ENCODE assay signal across 9 cellular contexts in genomic region chr5:139342423-139342723, GRCh38. TPM values are rescaled to one million over a fixed set of nuclear protein-coding genes. Genes with fewer than 3 reads are reported as not detected.
DNase-seq lines count a peak whose midpoint lies in the region; ATAC-seq, FAIRE-seq and TF ChIP-seq lines count a peak whose summit lies in the region.
"Had no signal": no experiment of that assay in that cellular context is flagged by ENCODE, and none has a peak within 500 bp of the region (broad histone marks: within the 10 kb centered on the region; RNA-seq: fewer than 3 reads in every experiment).

No MANE protein-coding gene starts in this region.

- intact Hi-C loops in left ventricle myocardium superior (cut with micrococcal nuclease), result no loop called here
- intact Hi-C loops in natural killer cell (cut with micrococcal nuclease), result loop anchor here (2.0 to 5.0 kb wide), 2 partner anchors 48 to 70 kb away; no protein-coding TSS in a partner anchor

- no peaks in the 10 kb centered on the region for H3K27me3 ChIP-seq in cardiac muscle cell
- no peaks in the 10 kb centered on the region for H3K27me3 ChIP-seq in bronchial epithelial cell (ENCODE audit: control insufficient read depth, insufficient read depth, low read length)

- no peaks in the 10 kb centered on the region for H3K9me3 Mint-ChIP-seq in natural killer cell

- DNase-seq in cardiac muscle cell (ENCODE audit: low read depth in 1 of 2, low spot score in 1 of 2), result no peak
- no peak for DNase-seq in left ventricle myocardium superior
- no peak for DNase-seq in bronchial epithelial cell (ENCODE audit: low read depth)
- no peak for DNase-seq in natural killer cell
- no peak for DNase-seq in effector CD4-positive, alpha-beta T cell
- DNase-seq in HTR-8/SVneo (ENCODE audit: insufficient read length, low spot score), result no peak
- DNase-seq in NCI-H82 (lab: John Stamatoyannopoulos, UW), result no peak

- FAIRE-seq in bronchial epithelial cell (lab: Jason Lieb, UNC), result no peak
- no peak for FAIRE-seq in HTR-8/SVneo (lab: Jason Lieb, UNC)

- H3K4me3 Mint-ChIP-seq in natural killer cell, result peak overlapping the region; percentile 96

- ATAC-seq in left ventricle myocardium superior, result no peak
- ATAC-seq in natural killer cell, result no peak

- H3K36me3 Mint-ChIP-seq in natural killer cell, result no peaks in the 10 kb centered on the region

- peak overlapping the region; percentile 98 for H3K27ac ChIP-seq in cardiac muscle cell

- H3K9me3 ChIP-seq in cardiac muscle cell (ENCODE audit: low read depth), result no peaks in the 10 kb centered on the region

- TF ChIP-seq CTCF in cardiac muscle cell (IDR thresholded peaks at IDR 0.05; ENCODE audit: low read depth, low read length) (no peak), bronchial epithelial cell (IDR thresholded peaks at IDR 0.05; ENCODE audit: insufficient read depth, low read length, severe bottlenecking) (no peak), natural killer cell (IDR thresholded peaks at IDR 0.05) (no peak)

- peak overlapping the region; percentile 95 to 98 for H3K27ac Mint-ChIP-seq in natural killer cell

- H3K27me3 Mint-ChIP-seq in natural killer cell (ENCODE audit: low read depth in 2 of 2), result no peaks in the 10 kb centered on the region

- TF ChIP-seq EP300 in Ishikawa (IDR thresholded peaks at IDR 0.05; ENCODE audit: borderline replicate concordance), result no peak

- no peaks in the 10 kb centered on the region for H3K36me3 ChIP-seq in cardiac muscle cell
- H3K36me3 ChIP-seq in bronchial epithelial cell (ENCODE audit: control insufficient read depth, insufficient read depth, low read length), result no peaks in the 10 kb centered on the region

- H3K4me3 ChIP-seq in cardiac muscle cell, result peak overlapping the region; percentile 75
- H3K4me3 ChIP-seq in bronchial epithelial cell (ENCODE audit: low read depth, low read length), result peak overlapping the region; percentile 100

- no peak for TF ChIP-seq RAD21 in Ishikawa (IDR thresholded peaks at IDR 0.05; ENCODE audit: low read depth)

- H3K4me1 Mint-ChIP-seq in natural killer cell, result peaks cover 41 to 47% of the 10 kb centered on the region in 2 donors

- H3K4me1 ChIP-seq in cardiac muscle cell (ENCODE audit: low read depth), result peaks cover 12% of the 10 kb centered on the region

TF ChIP-seq in Ishikawa, 13 proteins besides CTCF, POLR2A, EP300 and RAD21:
- TF ChIP-seq ZBTB7A (IDR thresholded peaks at IDR 0.05; ENCODE audit: low read depth) (no peak), TEAD4 (IDR thresholded peaks at IDR 0.05) (no peak), NFIC (IDR thresholded peaks at IDR 0.05) (0 out of 2 replicates have a peak, but pooled peaks have one; percentile 3), TAF1 (IDR thresholded peaks at IDR 0.05; ENCODE audit: low read depth) (peak; percentile 41; the same call in 1 of the 2 replicates), FOXM1 (IDR thresholded peaks at IDR 0.05; ENCODE audit: borderline replicate concordance, low read depth) (no peak), MAX (IDR thresholded peaks at IDR 0.05) (no peak)

RNA-seq across cellular contexts. Expression of gene PAIP2, which starts 0.7 kb away (rescaled TPM):
- 88.3 and 93.1 TPM in 2 replicates for total RNA-seq in cardiac muscle cell
- 220 and 243 TPM in 2 replicates for polyA plus RNA-seq in cardiac muscle cell
- total RNA-seq in left ventricle myocardium superior, result 136 TPM
- 68.7 and 80.3 TPM in 2 replicates for total RNA-seq in bronchial epithelial cell
- 100 to 1,000 TPM; 105 to 126 (median 110) TPM for total RNA-seq in natural killer cell

RNA-seq across cellular contexts. Expression of gene SLC23A1, which starts 40.7 kb away (rescaled TPM):
- total RNA-seq in cardiac muscle cell (0.81 TPM in 1 of 2 replicates, not detected in the other), left ventricle myocardium superior (not detected), bronchial epithelial cell (not detected in 2 replicates), natural killer cell (not detected)
- polyA plus RNA-seq in cardiac muscle cell, result 0.06 and 0.37 TPM in 2 replicates
- total RNA-seq: myocyte had no signal

RNA-seq across cellular contexts. Expression of gene MZB1, which starts 47.3 kb away (rescaled TPM):
- total RNA-seq in cardiac muscle cell (2.3 and 5.3 TPM in 2 replicates), left ventricle myocardium superior (1.6 TPM), bronchial epithelial cell (0.13 TPM in 1 of 2 replicates, not detected in the other), natural killer cell (10 to 100 TPM in 1 of 3 donors, 1 to 10 TPM in 2; 2.0 to 60.0 (median 2.8) TPM)
- 1.3 and 4.0 TPM in 2 replicates for polyA plus RNA-seq in cardiac muscle cell

RNA-seq across cellular contexts. Expression of gene MATR3, which starts 48.8 kb away (rescaled TPM):
- 237 and 293 TPM in 2 replicates for total RNA-seq in cardiac muscle cell
- polyA plus RNA-seq in cardiac muscle cell, result 344 and 399 TPM in 2 replicates
- total RNA-seq in left ventricle myocardium superior, result 121 TPM
- total RNA-seq in bronchial epithelial cell, result 171 and 173 TPM in 2 replicates
- total RNA-seq in natural killer cell, result 100 to 1,000 TPM; 290 to 324 (median 297) TPM

RNA-seq across cellular contexts. Expression of gene PROB1, which starts 52.5 kb away (rescaled TPM):
- 22.2 and 42.5 TPM in 2 replicates for total RNA-seq in cardiac muscle cell
- 15.2 and 20.5 TPM in 2 replicates for polyA plus RNA-seq in cardiac muscle cell
- total RNA-seq in left ventricle myocardium superior, result 56.5 TPM
- 0.51 and 0.53 TPM in 2 replicates for total RNA-seq in bronchial epithelial cell
- 1 to 10 TPM in 1 of 3 donors, under 1 TPM in 2; 0.91 to 1.0 (median 0.96) TPM for total RNA-seq in natural killer cell
